Comparison of ENCODE assay signal across 16 cellular contexts in genomic region chr16:368388-369158, GRCh38.
"Had no signal": no experiment of that assay in that cellular context is flagged by ENCODE, and none has a peak within 500 bp of the region (broad histone marks: within the 10 kb centered on the region; RNA-seq: fewer than 3 reads in every experiment).

No MANE protein-coding gene starts in this region.

- H3K27ac ChIP-seq: adrenal gland, gastrocnemius medialis, heart left ventricle, skin epidermis, WERI-Rb-1 had no signal

- H3K9me3 Mint-ChIP-seq: naive thymus-derived CD4-positive, alpha-beta T cell had no signal

- H3K27me3 ChIP-seq: adrenal gland had no signal

- H3K9me3 ChIP-seq: adrenal gland, gastrocnemius medialis, heart left ventricle had no signal

- H3K27me3 Mint-ChIP-seq: T-helper 17 cell had no signal

- H3K27ac Mint-ChIP-seq: activated CD4-positive, alpha-beta T cell treated with anti-CD3 and anti-CD28 coated beads for 36 hours; T-helper 17 cell had no signal

- DNase-seq: activated CD4-positive, alpha-beta T cell treated with anti-CD3 and anti-CD28 coated beads for 36 hours; activated naive CD4-positive, alpha-beta T cell; adrenal gland; gastrocnemius medialis; mammary epithelial cell; naive thymus-derived CD4-positive, alpha-beta T cell; nucleus accumbens; posterior cingulate gyrus; retina; stimulated activated CD4-positive, alpha-beta T cell treated with anti-CD3 and anti-CD28 coated beads, Interleukin-4, amount 100 ng/mL, for 24 hours; stimulated activated naive CD4-positive, alpha-beta T cell treated with Interleukin-2 at 50 U/mL for 16 hours; T-helper 17 cell; trophoblast cell; WERI-Rb-1 had no signal
